In genomic region chr19:45514376-45515051, GRCh38 we compare ENCODE assay signal across 11 cellular contexts. TPM values are rescaled to one million over a fixed set of nuclear protein-coding genes. Genes with fewer than 3 reads are reported as not detected.
DNase-seq lines count a peak whose midpoint lies in the region; ATAC-seq and TF ChIP-seq lines count a peak whose summit lies in the region.
"Had no signal": no experiment of that assay in that cellular context is flagged by ENCODE, and none has a peak within 500 bp of the region (broad histone marks: within the 10 kb centered on the region; RNA-seq: fewer than 3 reads in every experiment).

No MANE protein-coding gene starts in this region.

- H3K27ac ChIP-seq in adrenal gland (peak overlapping the region in 4 of 5 donors; percentile 32 to 79 (median 50)), transverse colon (peak overlapping the region; percentile 98 to 100 (median 99))
- H3K27ac ChIP-seq: C4-2B, SJSA1 had no signal

- TF ChIP-seq CTCF in adrenal gland (IDR thresholded peaks at IDR 0.05) (no peak), transverse colon (IDR thresholded peaks at IDR 0.05) (no peak)

- H3K9me3 Mint-ChIP-seq in activated T-cell treated with anti-CD3 and anti-CD28 coated beads, Interleukin-2, amount 50 U/mL, for 4 hours = no peaks in the 10 kb centered on the region
- no peaks in the 10 kb centered on the region for H3K9me3 Mint-ChIP-seq in memory B cell
- H3K9me3 Mint-ChIP-seq: brain had no signal

- TF ChIP-seq POLR2A in adrenal gland (IDR thresholded peaks at IDR 0.05) = no peak
- peak; percentile 54 for TF ChIP-seq POLR2A in transverse colon (IDR thresholded peaks at IDR 0.05)

- H3K4me1 Mint-ChIP-seq in activated T-cell treated with anti-CD3 and anti-CD28 coated beads, Interleukin-2, amount 50 U/mL, for 4 hours (ENCODE audit: low read depth) = peaks cover 59% of the 10 kb centered on the region
- peaks cover 55% of the 10 kb centered on the region for H3K4me1 Mint-ChIP-seq in memory B cell

- DNase-seq in activated T-cell treated with anti-CD3 and anti-CD28 coated beads, Interleukin-2, amount 50 U/mL, for 4 hours = no peak
- DNase-seq in activated T-cell treated with anti-CD3 and anti-CD28 coated beads, Interleukin-2, amount 50 U/mL, for 1 hour = no peak
- DNase-seq in adrenal gland (no peak), memory B cell (ENCODE audit: low spot score in 2 of 2) (no peak), transverse colon (peak; percentile 92), NCI-H2029 (lab: John Stamatoyannopoulos, UW) (no peak)

- H3K36me3 ChIP-seq in adrenal gland (replicated peaks in 1 of 2) (peaks cover 0 to 21% of the 10 kb centered on the region in 2 donors), transverse colon (peaks cover 0 to 10% (median 2%) of the 10 kb centered on the region in 4 donors)

- no peaks in the 10 kb centered on the region for H3K9me3 ChIP-seq in adrenal gland (replicated peaks in 1 of 3)
- H3K9me3 ChIP-seq in transverse colon = no peaks in the 10 kb centered on the region
- H3K9me3 ChIP-seq: SJSA1 had no signal

- peak; percentile 53 to 60 for ATAC-seq in activated T-cell treated with anti-CD3 and anti-CD28 coated beads, Interleukin-2, amount 50 U/mL, for 4 hours
- ATAC-seq in memory B cell (ENCODE audit: low read depth) (no peak), HG02852 (IDR thresholded peaks at IDR 0.05; ENCODE audit: unreplicated experiment) (no peak), GM21529 (IDR thresholded peaks at IDR 0.05; ENCODE audit: unreplicated experiment) (no peak)

- H3K36me3 Mint-ChIP-seq in activated T-cell treated with anti-CD3 and anti-CD28 coated beads, Interleukin-2, amount 50 U/mL, for 4 hours (ENCODE audit: insufficient read depth) = peaks cover 11% of the 10 kb centered on the region
- peaks cover 19% of the 10 kb centered on the region for H3K36me3 Mint-ChIP-seq in memory B cell

- intact Hi-C loops in adrenal gland (cut with DNase I) (no loop called here), transverse colon (cut with DNase I; ENCODE audit: low total_unique reads) (no loop called here)

- H3K27me3 ChIP-seq in adrenal gland (no peaks in the 10 kb centered on the region), transverse colon (no peaks in the 10 kb centered on the region)
- H3K27me3 ChIP-seq: SJSA1 had no signal

- peak; percentile 23 for TF ChIP-seq EP300 in transverse colon (IDR thresholded peaks at IDR 0.05; ENCODE audit: low read depth)

- in situ Hi-C loops in transverse colon (cut with MboI; ENCODE audit: low pct_ligation_motif_present in 1 of 4, low pct_unique_long_range_greater_than_20kb in 1 of 4, low sequenced_read_pairs in 3 of 4) = no loop called here

- peak overlapping the region; percentile 85 for H3K27ac Mint-ChIP-seq in memory B cell

- peak overlapping the region; percentile 11 for H3K4me3 Mint-ChIP-seq in activated T-cell treated with anti-CD3 and anti-CD28 coated beads, Interleukin-2, amount 50 U/mL, for 4 hours
- peak overlapping the region; percentile 75 for H3K4me3 Mint-ChIP-seq in memory B cell
- H3K4me3 Mint-ChIP-seq: brain had no signal

- H3K27me3 Mint-ChIP-seq in activated T-cell treated with anti-CD3 and anti-CD28 coated beads, Interleukin-2, amount 50 U/mL, for 4 hours (ENCODE audit: low read depth) = no peaks in the 10 kb centered on the region
- no peaks in the 10 kb centered on the region for H3K27me3 Mint-ChIP-seq in memory B cell
- H3K27me3 Mint-ChIP-seq: brain had no signal

- 60 to 87% (median 71%) methylated on average over 3 to 13 of the region's 13 CpGs for WGBS in adrenal gland, 4 donors
- 39% methylated on average over 11 of the region's 13 CpGs; no CpG with 5 or more reads in 1 of the 2 donors for whole genome bisulfite sequencing in transverse colon (ENCODE audit: low coverage in 1 of 2), 2 donors

- H3K4me1 ChIP-seq in adrenal gland (replicated peaks in 1 of 2) (peaks cover 18 to 41% of the 10 kb centered on the region in 2 donors), transverse colon (peaks cover 51 to 97% (median 85%) of the 10 kb centered on the region in 4 donors)

- H3K4me3 ChIP-seq in adrenal gland (peak overlapping the region in 1 of 4 donors; percentile 39), transverse colon (peak overlapping the region in 1 of 4 donors; percentile 12)
- H3K4me3 ChIP-seq: SJSA1 had no signal

RNA-seq across cellular contexts. Expression of gene VASP, which starts 7.2 kb away (rescaled TPM):
- 100 to 1,000 TPM; 135 to 164 (median 157) TPM for total RNA-seq in activated T-cell treated with anti-CD3 and anti-CD28 coated beads, Interleukin-2, amount 50 U/mL, for 4 hours
- total RNA-seq in adrenal gland = 100 to 1,000 TPM in 2 of 8 donors, 10 to 100 TPM in 6; 41.4 to 118 (median 68.8) TPM
- polyA plus RNA-seq in adrenal gland = 10 to 100 TPM; 30.2 to 96.2 (median 62.9) TPM
- total RNA-seq in transverse colon = 100 to 1,000 TPM; 167 to 465 (median 204) TPM

RNA-seq across cellular contexts. Expression of gene PPM1N, which starts 16.3 kb away (rescaled TPM):
- 1 to 10 TPM; 1.1 to 1.4 (median 1.3) TPM for total RNA-seq in activated T-cell treated with anti-CD3 and anti-CD28 coated beads, Interleukin-2, amount 50 U/mL, for 4 hours
- total RNA-seq in adrenal gland (1 to 10 TPM in 6 of 8 donors, not detected in 2; 1.2 to 2.5 (median 1.7) TPM), transverse colon (1 to 10 TPM in 2 of 4 donors, under 1 TPM in 1, not detected in 1; 1.00 to 4.3 (median 1.4) TPM)
- 1 to 10 TPM in 2 of 3 donors, under 1 TPM in 1; 0.99 to 3.7 (median 1.7) TPM for polyA plus RNA-seq in adrenal gland

RNA-seq across cellular contexts. Expression of gene RTN2, which starts 17.7 kb away (rescaled TPM):
- 1 to 10 TPM in 2 of 3 donors, under 1 TPM in 1; 0.83 to 1.5 (median 1.5) TPM for total RNA-seq in activated T-cell treated with anti-CD3 and anti-CD28 coated beads, Interleukin-2, amount 50 U/mL, for 4 hours
- total RNA-seq in adrenal gland (10 to 100 TPM in 7 of 8 donors, 1 to 10 TPM in 1; 8.6 to 65.8 (median 20.7) TPM), transverse colon (10 to 100 TPM in 1 of 4 donors, 1 to 10 TPM in 1, not detected in 2; 5.7 to 13.5 TPM)
- 10 to 100 TPM in 1 of 3 donors, 1 to 10 TPM in 2; 4.8 to 11.8 (median 7.4) TPM for polyA plus RNA-seq in adrenal gland

RNA-seq across cellular contexts. Expression of gene FOSB, which starts 46.7 kb away (rescaled TPM):
- 10 to 100 TPM; 10.5 to 13.4 (median 13.2) TPM for total RNA-seq in activated T-cell treated with anti-CD3 and anti-CD28 coated beads, Interleukin-2, amount 50 U/mL, for 4 hours
- total RNA-seq in adrenal gland = 10 to 100 TPM in 1 of 8 donors, 1 to 10 TPM in 7; 1.0 to 21.7 (median 2.8) TPM
- polyA plus RNA-seq in adrenal gland = 10 to 100 TPM in 1 of 3 donors, 1 to 10 TPM in 1, under 1 TPM in 1; 0.95 to 11.1 (median 4.3) TPM
- total RNA-seq in transverse colon = 10 to 100 TPM; 14.5 to 64.7 (median 25.6) TPM

Comparison
In these comparisons a context has a peak if more than half of its experiments do, and no peak if none do; other contexts are left out.
1. ATAC-seq: peak in activated T-cell treated with anti-CD3 and anti-CD28 coated beads, Interleukin-2, amount 50 U/mL, for 4 hours (2 of 2); none in memory B cell (single experiment), HG02852 (single experiment) and GM21529 (single experiment).